ENCODE assay signal across 18 cellular contexts in the genomic region with DNA sequence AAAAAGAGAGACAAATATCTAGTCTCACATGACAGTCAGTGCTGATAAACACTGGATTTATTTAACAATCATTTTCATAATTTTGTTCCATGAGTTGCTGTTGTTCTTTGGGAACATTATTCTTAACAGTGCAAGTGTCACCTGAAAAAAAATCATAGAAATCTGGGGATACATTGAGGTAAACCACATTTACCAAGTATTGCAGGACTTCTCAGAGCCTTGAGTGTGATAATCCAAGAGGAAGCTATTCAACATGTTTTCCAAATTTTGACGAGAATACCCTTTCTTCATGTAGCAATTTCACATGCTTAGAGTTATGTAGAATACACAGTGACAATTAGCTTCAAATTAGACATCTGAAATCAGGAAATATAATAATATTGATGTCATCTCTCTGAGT.
DNase-seq lines count a peak whose midpoint lies in the region; ATAC-seq and TF ChIP-seq lines count a peak whose summit lies in the region.
"Had no signal": no experiment of that assay in that cellular context is flagged by ENCODE, and none has a peak within 500 bp of the region (broad histone marks: within the 10 kb centered on the region; RNA-seq: fewer than 3 reads in every experiment).

No MANE protein-coding gene starts in this region.

- no peak overlapping the region for H3K9ac ChIP-seq in neural progenitor cell
- H3K9ac ChIP-seq: BLaER1 had no signal

- H3K36me3 Mint-ChIP-seq in neural progenitor cell, result peaks cover 27% of the 10 kb centered on the region
- H3K36me3 Mint-ChIP-seq: CD4-positive, CD25-positive, alpha-beta regulatory T cell; CD8-positive, alpha-beta T cell had no signal

- no peaks in the 10 kb centered on the region for H3K79me2 ChIP-seq in neural progenitor cell (ENCODE audit: low read depth)

- H3K4me2 ChIP-seq in neural progenitor cell, result peak overlapping the region; percentile 35

- WGBS in esophagus squamous epithelium, 2 donors, result 31 to 67% methylated on average over 1 of the region's 1 CpG

- DNase-seq in caudate nucleus (lab: John Stamatoyannopoulos, UW) (no peak), neural progenitor cell (ENCODE audit: low spot score) (no peak), NCI-H2227 (lab: John Stamatoyannopoulos, UW; ENCODE audit: unreplicated experiment) (no peak), esophagus squamous epithelium (lab: John Stamatoyannopoulos, UW) (no peak)
- DNase-seq: Caco-2; CD4-positive, CD25-positive, alpha-beta regulatory T cell; CD8-positive, alpha-beta T cell; DMS153; DND-41; GOT3; HCEC 1CT had no signal

- no peak overlapping the region for H2AFZ ChIP-seq in neural progenitor cell (replicated peaks)

- no peaks in the 10 kb centered on the region for H3K9me3 ChIP-seq in HEK293 (ENCODE audit: control insufficient read depth, insufficient read depth, low read depth, low read length)
- H3K9me3 ChIP-seq in neural progenitor cell (ENCODE audit: low read depth), result no peaks in the 10 kb centered on the region
- H3K9me3 ChIP-seq in esophagus squamous epithelium, result no peaks in the 10 kb centered on the region
- H3K9me3 ChIP-seq: BLaER1, Caco-2 had no signal

- intact Hi-C loops in esophagus squamous epithelium (cut with DNase I), result no loop called here

- H3F3A ChIP-seq in neural progenitor cell (ENCODE audit: low read depth), result no peaks in the 10 kb centered on the region

- H3K27me3 ChIP-seq in neural progenitor cell (peaks cover 9% of the 10 kb centered on the region), esophagus squamous epithelium (no peaks in the 10 kb centered on the region)
- H3K27me3 ChIP-seq: BLaER1 had no signal

- no peak overlapping the region for H3K4me3 Mint-ChIP-seq in neural progenitor cell
- H3K4me3 Mint-ChIP-seq: B cell; CD4-positive, CD25-positive, alpha-beta regulatory T cell; CD8-positive, alpha-beta T cell had no signal

- H3K4me3 ChIP-seq in HEK293 (ENCODE audit: low read depth, low read length) (no peak overlapping the region), neural progenitor cell (no peak overlapping the region), esophagus squamous epithelium (no peak overlapping the region)
- H3K4me3 ChIP-seq: BLaER1, GM12878 had no signal

- no peaks in the 10 kb centered on the region for H3K36me3 ChIP-seq in HEK293 (ENCODE audit: control insufficient read depth in 2 of 2, insufficient read depth in 1 of 2, low read length in 2 of 2)
- H3K36me3 ChIP-seq in neural progenitor cell, result no peaks in the 10 kb centered on the region
- H3K36me3 ChIP-seq in esophagus squamous epithelium, result no peaks in the 10 kb centered on the region
- H3K36me3 ChIP-seq: BLaER1 had no signal

- no peak for TF ChIP-seq CTCF in HEK293 (tag by site-specific recombination; IDR thresholded peaks at IDR 0.05)
- TF ChIP-seq CTCF in neural progenitor cell (IDR thresholded peaks at IDR 0.05), result no peak
- no peak for TF ChIP-seq CTCF in esophagus squamous epithelium (IDR thresholded peaks at IDR 0.05)

- peaks cover 3% of the 10 kb centered on the region for H3K9me3 Mint-ChIP-seq in neural progenitor cell
- H3K9me3 Mint-ChIP-seq: CD8-positive, alpha-beta T cell had no signal

- CTCF ChIA-PET in HEK293 (lab: Yijun Ruan, JAX), result no interaction called here

- peaks cover 16% of the 10 kb centered on the region for H3K4me1 Mint-ChIP-seq in neural progenitor cell
- H3K4me1 Mint-ChIP-seq: B cell; CD4-positive, CD25-positive, alpha-beta regulatory T cell had no signal

- H3K27ac ChIP-seq in HEK293 (ENCODE audit: extremely low read depth, low read depth, low read length), result no peak overlapping the region
- H3K27ac ChIP-seq in caudate nucleus (ENCODE audit: low read depth, low read length), result peak overlapping the region; percentile 37
- no peak overlapping the region for H3K27ac ChIP-seq in neural progenitor cell
- H3K27ac ChIP-seq in esophagus squamous epithelium, result no peak overlapping the region
- H3K27ac ChIP-seq: 22Rv1, C4-2B had no signal

- H3K4me1 ChIP-seq in HEK293 (ENCODE audit: control insufficient read depth, insufficient read depth, low read length) (no peaks in the 10 kb centered on the region), neural progenitor cell (peaks cover 28% of the 10 kb centered on the region), esophagus squamous epithelium (no peaks in the 10 kb centered on the region)
- H3K4me1 ChIP-seq: Caco-2 had no signal

- POLR2A ChIA-PET in HEK293 (lab: Yijun Ruan, JAX), result no interaction called here

- peaks cover 3% of the 10 kb centered on the region for H3K27me3 Mint-ChIP-seq in neural progenitor cell (ENCODE audit: insufficient read depth, low read depth)

- H4K20me1 ChIP-seq in neural progenitor cell (ENCODE audit: low read depth), result no peaks in the 10 kb centered on the region
- H4K20me1 ChIP-seq: BLaER1 had no signal

- TF ChIP-seq POLR2A in esophagus squamous epithelium (IDR thresholded peaks at IDR 0.05), result no peak

- no peak for ATAC-seq in GM21529 (IDR thresholded peaks at IDR 0.05; ENCODE audit: unreplicated experiment)
- ATAC-seq: CD8-positive, alpha-beta T cell; GM12878 had no signal

- H3K27ac Mint-ChIP-seq in neural progenitor cell, result no peak overlapping the region
- H3K27ac Mint-ChIP-seq: B cell; CD4-positive, CD25-positive, alpha-beta regulatory T cell; CD8-positive, alpha-beta T cell had no signal

TF ChIP-seq in HEK293, 187 proteins besides CTCF, POLR2A, EP300 and RAD21:
- TF ChIP-seq ZNF239 (tag by site-specific recombination; IDR thresholded peaks at IDR 0.05), result peak; percentile 82
- TF ChIP-seq ZNF248 (tag by site-specific recombination; IDR thresholded peaks at IDR 0.05), result no peak
- no peak for TF ChIP-seq ZNF558 (tag by site-specific recombination; IDR thresholded peaks at IDR 0.05)
